9 cellular contexts compared by ENCODE assay signal in genomic region chr3:64223809-64224570, GRCh38. TPM values are rescaled to one million over a fixed set of nuclear protein-coding genes. Genes with fewer than 3 reads are reported as not detected.
A peak's percentile ranks its signal among the peaks of the same experiment; 100 is the strongest.
DNase-seq lines count a peak whose midpoint lies in the region; ATAC-seq and TF ChIP-seq lines count a peak whose summit lies in the region.
"Had no signal": no experiment of that assay in that cellular context is flagged by ENCODE, and none has a peak within 500 bp of the region (broad histone marks: within the 10 kb centered on the region; RNA-seq: fewer than 3 reads in every experiment).

No MANE protein-coding gene starts in this region.

- H3K9ac ChIP-seq in SU-DHL-6 (ENCODE audit: low read length) = no peak overlapping the region

- no peak overlapping the region for H3K4me3 ChIP-seq in SU-DHL-6 (ENCODE audit: insufficient read depth, low read length, poor library complexity, severe bottlenecking)

- H3K27me3 Mint-ChIP-seq in stimulated activated naive B cell treated with anti-CD40 and anti-IgM and Interleukin-4, amounts not matched to agents 10 μg/mL and 1 μg/mL and 100 μg/mL, for 72 hours = peaks cover 6 to 7% of the 10 kb centered on the region in 2 donors

- no peaks in the 10 kb centered on the region for H3K9me3 Mint-ChIP-seq in stimulated activated naive B cell treated with anti-CD40 and anti-IgM and Interleukin-4, amounts not matched to agents 10 μg/mL and 1 μg/mL and 100 μg/mL, for 72 hours

- no peak overlapping the region for H2AFZ ChIP-seq in SU-DHL-6 (ENCODE audit: low read depth, low read length, severe bottlenecking)

- TF ChIP-seq CTCF in SU-DHL-6 (IDR thresholded peaks at IDR 0.05; ENCODE audit: insufficient read depth, low read length, poor library complexity, severe bottlenecking) = no peak

- no peak overlapping the region for H3K27ac ChIP-seq in SU-DHL-6 (ENCODE audit: low read depth, low read length)

- H3K79me2 ChIP-seq in SU-DHL-6 (ENCODE audit: insufficient read depth, low read length) = no peaks in the 10 kb centered on the region

- no peaks in the 10 kb centered on the region for H3K9me3 ChIP-seq in SU-DHL-6 (ENCODE audit: insufficient read depth, low read length)

- DNase-seq in EH (ENCODE audit: low read depth) (peak; percentile 73), glomerular visceral epithelial cell (ENCODE audit: extremely low spot score) (peak; percentile 69), renal cortical epithelial cell (ENCODE audit: low read depth) (peak; percentile 53), hepatic stellate cell (ENCODE audit: low spot score) (no peak), NCI-H774 (lab: John Stamatoyannopoulos, UW) (no peak)
- DNase-seq in stimulated activated naive B cell treated with anti-CD40 and anti-IgM and Interleukin-4, amounts not matched to agents 10 μg/mL and 1 μg/mL and 100 μg/mL, for 72 hours = no peak
- no peak for DNase-seq in stimulated activated CD8-positive, alpha-beta memory T cell treated with anti-CD3 and anti-CD28 coated beads, Interleukin-4, amount 100 ng/mL, for 48 hours
- DNase-seq: activated effector memory CD4-positive, alpha-beta T cell treated with anti-CD3 and anti-CD28 coated beads, Interleukin-2, amount 50 U/mL, for 16 hours had no signal

- no peak overlapping the region for H3K4me3 Mint-ChIP-seq in stimulated activated naive B cell treated with anti-CD40 and anti-IgM and Interleukin-4, amounts not matched to agents 10 μg/mL and 1 μg/mL and 100 μg/mL, for 72 hours

- H3K4me2 ChIP-seq in SU-DHL-6 (ENCODE audit: low read depth, low read length, poor library complexity, severe bottlenecking) = peak overlapping the region; percentile 55

- no peaks in the 10 kb centered on the region; the same call in 1 of the 2 replicates for H3K27me3 ChIP-seq in SU-DHL-6 (ENCODE audit: low read length)

- H3K36me3 ChIP-seq in SU-DHL-6 (ENCODE audit: low read length) = no peaks in the 10 kb centered on the region

- no peaks in the 10 kb centered on the region for H3F3A ChIP-seq in SU-DHL-6 (ENCODE audit: insufficient read depth)

- H3K9me2 ChIP-seq in SU-DHL-6 (replicated peaks; ENCODE audit: insufficient read depth, low read length) = no peaks in the 10 kb centered on the region

- ATAC-seq in stimulated activated naive B cell treated with anti-CD40 and anti-IgM and Interleukin-4, amounts not matched to agents 10 μg/mL and 1 μg/mL and 100 μg/mL, for 72 hours (replicated peaks) = no peak

- H3K36me3 Mint-ChIP-seq in stimulated activated naive B cell treated with anti-CD40 and anti-IgM and Interleukin-4, amounts not matched to agents 10 μg/mL and 1 μg/mL and 100 μg/mL, for 72 hours = no peaks in the 10 kb centered on the region

- no peaks in the 10 kb centered on the region for H4K20me1 ChIP-seq in SU-DHL-6 (ENCODE audit: low read depth, low read length)

- peaks cover 0 to 1% of the 10 kb centered on the region in 2 donors for H3K4me1 Mint-ChIP-seq in stimulated activated naive B cell treated with anti-CD40 and anti-IgM and Interleukin-4, amounts not matched to agents 10 μg/mL and 1 μg/mL and 100 μg/mL, for 72 hours

- no peak overlapping the region for H3K27ac Mint-ChIP-seq in stimulated activated naive B cell treated with anti-CD40 and anti-IgM and Interleukin-4, amounts not matched to agents 10 μg/mL and 1 μg/mL and 100 μg/mL, for 72 hours

RNA-seq across cellular contexts. Expression of gene PRICKLE2, which starts 1.3 kb away (rescaled TPM):
- 27.1 and 56.1 TPM in 2 replicates for total RNA-seq in renal cortical epithelial cell

Comparison
In these comparisons a context has a peak if more than half of its experiments do, and no peak if none do; other contexts are left out.
1. DNase-seq: peak in EH (single experiment), glomerular visceral epithelial cell (single experiment) and renal cortical epithelial cell (single experiment); none in hepatic stellate cell (single experiment), NCI-H774 (single experiment), stimulated activated naive B cell treated with anti-CD40 and anti-IgM and Interleukin-4, amounts not matched to agents 10 μg/mL and 1 μg/mL and 100 μg/mL, for 72 hours (single experiment) and stimulated activated CD8-positive, alpha-beta memory T cell treated with anti-CD3 and anti-CD28 coated beads, Interleukin-4, amount 100 ng/mL, for 48 hours (single experiment).